ENCODE assay signal across 16 cellular contexts in genomic region chr22:48138855-48139254, GRCh38.
DNase-seq lines count a peak whose midpoint lies in the region; ATAC-seq and TF ChIP-seq lines count a peak whose summit lies in the region.
"Had no signal": no experiment of that assay in that cellular context is flagged by ENCODE, and none has a peak within 500 bp of the region (broad histone marks: within the 10 kb centered on the region; RNA-seq: fewer than 3 reads in every experiment).

No MANE protein-coding gene starts in this region.

- H3K9me3 ChIP-seq in CD8-positive, alpha-beta memory T cell (ENCODE audit: low read length), result no peaks in the 10 kb centered on the region
- no peaks in the 10 kb centered on the region for H3K9me3 ChIP-seq in Loucy (ENCODE audit: insufficient read depth, low read depth, low read length)

- no peak for ATAC-seq in activated naive CD4-positive, alpha-beta T cell treated with anti-CD3 and anti-CD28 coated beads, Interleukin-2, amount 50 U/mL, for 72 hours
- ATAC-seq in memory B cell (ENCODE audit: low read depth), result peak; percentile 49
- ATAC-seq in HG03159 (IDR thresholded peaks at IDR 0.05; ENCODE audit: unreplicated experiment), result no peak
- ATAC-seq: CD8-positive, alpha-beta T cell had no signal

- no peaks in the 10 kb centered on the region for H3K9me2 ChIP-seq in Loucy (replicated peaks; ENCODE audit: low read depth, low read length)

- H2AFZ ChIP-seq in Loucy (ENCODE audit: low read length), result no peak overlapping the region

- POLR2A ChIA-PET in CD8-positive, alpha-beta memory T cell (lab: Charles Lee), result no interaction called here

- no peaks in the 10 kb centered on the region for H3K79me2 ChIP-seq in Loucy (ENCODE audit: insufficient read depth, low read length)

- peak overlapping the region; percentile 40 for H3K9ac ChIP-seq in Loucy (ENCODE audit: low read depth, low read length, poor library complexity, severe bottlenecking)

- H3K27ac Mint-ChIP-seq in activated naive CD4-positive, alpha-beta T cell treated with anti-CD3 and anti-CD28 coated beads for 36 hours, result no peak overlapping the region
- no peak overlapping the region for H3K27ac Mint-ChIP-seq in activated naive CD4-positive, alpha-beta T cell treated with anti-CD3 and anti-CD28 coated beads, Interleukin-2, amount 50 U/mL, for 72 hours
- H3K27ac Mint-ChIP-seq in CD8-positive, alpha-beta memory T cell, result peak overlapping the region in 5 of 8 donors; percentile 5 to 62 (median 25)
- peak overlapping the region; percentile 12 for H3K27ac Mint-ChIP-seq in memory B cell
- H3K27ac Mint-ChIP-seq: CD8-positive, alpha-beta T cell; H9 had no signal

- peak; percentile 8 for DNase-seq in activated naive CD4-positive, alpha-beta T cell treated with anti-CD3 and anti-CD28 coated beads for 36 hours
- DNase-seq in activated naive CD4-positive, alpha-beta T cell treated with anti-CD3 and anti-CD28 coated beads, Interleukin-2, amount 50 U/mL, for 72 hours (ENCODE audit: low spot score in 2 of 2), result no peak
- DNase-seq in CD8-positive, alpha-beta memory T cell, result no peak
- no peak for DNase-seq in memory B cell (ENCODE audit: low spot score in 2 of 2)
- no peak for DNase-seq in cerebellar cortex (ENCODE audit: low spot score)
- DNase-seq in stimulated activated CD4-positive, alpha-beta T cell treated with anti-CD3 and anti-CD28 coated beads, Interleukin-15, amount 100 ng/mL, for 24 hours, result no peak
- DNase-seq: AML-193; CD8-positive, alpha-beta T cell; H9; NCI-H1092; NCI-H187; NCI-H2171; NCI-H510A; SIG-M5 had no signal

- no peaks in the 10 kb centered on the region for H3K36me3 Mint-ChIP-seq in activated naive CD4-positive, alpha-beta T cell treated with anti-CD3 and anti-CD28 coated beads for 36 hours (ENCODE audit: low read depth)
- H3K36me3 Mint-ChIP-seq in activated naive CD4-positive, alpha-beta T cell treated with anti-CD3 and anti-CD28 coated beads, Interleukin-2, amount 50 U/mL, for 72 hours, result no peaks in the 10 kb centered on the region
- no peaks in the 10 kb centered on the region for H3K36me3 Mint-ChIP-seq in CD8-positive, alpha-beta memory T cell
- H3K36me3 Mint-ChIP-seq in memory B cell, result no peaks in the 10 kb centered on the region
- H3K36me3 Mint-ChIP-seq: CD8-positive, alpha-beta T cell had no signal

- peak overlapping the region; percentile 27 for H3K4me2 ChIP-seq in Loucy (ENCODE audit: low read depth, low read length, poor library complexity, severe bottlenecking)

- no peak for TF ChIP-seq CTCF in Loucy (conservative IDR thresholded peaks at IDR 0.05; ENCODE audit: low read length)

- H4K20me1 ChIP-seq in Loucy (ENCODE audit: insufficient read depth, low read length, poor library complexity, severe bottlenecking), result no peaks in the 10 kb centered on the region

- CTCF ChIA-PET in activated naive CD4-positive, alpha-beta T cell treated with anti-CD3 and anti-CD28 coated beads for 36 hours (lab: Charles Lee), result no interaction called here
- CTCF ChIA-PET in CD8-positive, alpha-beta memory T cell (lab: Charles Lee), result no interaction called here

- intact Hi-C loops in activated naive CD4-positive, alpha-beta T cell treated with anti-CD3 and anti-CD28 coated beads for 36 hours (cut with micrococcal nuclease), result no loop called here

- H3K9me3 Mint-ChIP-seq in activated naive CD4-positive, alpha-beta T cell treated with anti-CD3 and anti-CD28 coated beads for 36 hours, result peaks cover 3% of the 10 kb centered on the region
- H3K9me3 Mint-ChIP-seq in activated naive CD4-positive, alpha-beta T cell treated with anti-CD3 and anti-CD28 coated beads, Interleukin-2, amount 50 U/mL, for 72 hours, result no peaks in the 10 kb centered on the region
- H3K9me3 Mint-ChIP-seq in CD8-positive, alpha-beta memory T cell, result peaks cover 0 to 5% (median 2%) of the 10 kb centered on the region in 5 donors
- H3K9me3 Mint-ChIP-seq in memory B cell, result peaks cover 2% of the 10 kb centered on the region
- H3K9me3 Mint-ChIP-seq: CD8-positive, alpha-beta T cell had no signal

- peaks cover 2% of the 10 kb centered on the region for H3K27me3 Mint-ChIP-seq in activated naive CD4-positive, alpha-beta T cell treated with anti-CD3 and anti-CD28 coated beads for 36 hours (ENCODE audit: low read depth)
- H3K27me3 Mint-ChIP-seq in CD8-positive, alpha-beta memory T cell, result peaks cover 8 to 16% of the 10 kb centered on the region in 2 donors
- H3K27me3 Mint-ChIP-seq in memory B cell, result peaks cover 8% of the 10 kb centered on the region

- no peak overlapping the region for H3K27ac ChIP-seq in CD8-positive, alpha-beta memory T cell (ENCODE audit: low read depth, low read length)

- H3K36me3 ChIP-seq in CD8-positive, alpha-beta memory T cell (ENCODE audit: insufficient read depth, low read length), result no peaks in the 10 kb centered on the region
- H3K36me3 ChIP-seq in Loucy (ENCODE audit: insufficient read depth, low read length), result no peaks in the 10 kb centered on the region

- no peaks in the 10 kb centered on the region for H3F3A ChIP-seq in Loucy (ENCODE audit: low read depth)

- H3K4me1 ChIP-seq in CD8-positive, alpha-beta memory T cell (ENCODE audit: insufficient read depth, low read length), result no peaks in the 10 kb centered on the region
- peaks cover 14% of the 10 kb centered on the region for H3K4me1 ChIP-seq in Loucy (ENCODE audit: insufficient read depth, low read length, poor library complexity, severe bottlenecking)

- no peak overlapping the region for H3K4me3 Mint-ChIP-seq in activated naive CD4-positive, alpha-beta T cell treated with anti-CD3 and anti-CD28 coated beads for 36 hours
- no peak overlapping the region for H3K4me3 Mint-ChIP-seq in CD8-positive, alpha-beta memory T cell
- H3K4me3 Mint-ChIP-seq in memory B cell, result no peak overlapping the region
- H3K4me3 Mint-ChIP-seq: CD8-positive, alpha-beta T cell; H9 had no signal

- H3K4me3 ChIP-seq in CD8-positive, alpha-beta memory T cell (ENCODE audit: low read length), result no peak overlapping the region
- no peak overlapping the region for H3K4me3 ChIP-seq in Loucy (ENCODE audit: low read length, poor library complexity, severe bottlenecking)

- H3K4me1 Mint-ChIP-seq in activated naive CD4-positive, alpha-beta T cell treated with anti-CD3 and anti-CD28 coated beads for 36 hours (ENCODE audit: low read depth), result no peaks in the 10 kb centered on the region
- peaks cover 12 to 16% (median 12%) of the 10 kb centered on the region in 3 donors for H3K4me1 Mint-ChIP-seq in CD8-positive, alpha-beta memory T cell
- peaks cover 10% of the 10 kb centered on the region for H3K4me1 Mint-ChIP-seq in memory B cell

- H3K27me3 ChIP-seq in CD8-positive, alpha-beta memory T cell (ENCODE audit: insufficient read depth, low read length, poor library complexity, severe bottlenecking), result no peaks in the 10 kb centered on the region
- no peaks in the 10 kb centered on the region for H3K27me3 ChIP-seq in Loucy (ENCODE audit: insufficient read depth, low read length, poor library complexity, severe bottlenecking)

Comparison
In these comparisons a context has a peak if more than half of its experiments do, and no peak if none do; other contexts are left out.
1. H3K27ac Mint-ChIP-seq: peak in CD8-positive, alpha-beta memory T cell (5 of 8) and memory B cell (single experiment); none in activated naive CD4-positive, alpha-beta T cell treated with anti-CD3 and anti-CD28 coated beads for 36 hours (single experiment) and activated naive CD4-positive, alpha-beta T cell treated with anti-CD3 and anti-CD28 coated beads, Interleukin-2, amount 50 U/mL, for 72 hours (0 of 2).